ENCODE assay signal across 12 cellular contexts in genomic region chr15:26773917-26774316, GRCh38. TPM values are rescaled to one million over a fixed set of nuclear protein-coding genes. Genes with fewer than 3 reads are reported as not detected.
A peak's percentile ranks its signal among the peaks of the same experiment; 100 is the strongest.
DNase-seq lines count a peak whose midpoint lies in the region; ATAC-seq, FAIRE-seq and TF ChIP-seq lines count a peak whose summit lies in the region.
"Had no signal": no experiment of that assay in that cellular context is flagged by ENCODE, and none has a peak within 500 bp of the region (broad histone marks: within the 10 kb centered on the region; RNA-seq: fewer than 3 reads in every experiment).

No MANE protein-coding gene starts in this region.

- TF ChIP-seq CTCF in HepG2 (CRISPR knock-in tag; IDR thresholded peaks at IDR 0.05): no peak
- no peak for TF ChIP-seq CTCF in right lobe of liver (IDR thresholded peaks at IDR 0.05)
- TF ChIP-seq CTCF in HFFc6 (IDR thresholded peaks at IDR 0.05): no peak

- no peak overlapping the region for H3K4me2 ChIP-seq in HepG2 (ENCODE audit: low read depth, low read length)

- CTCF ChIA-PET in HepG2 (lab: Yijun Ruan, JAX; ENCODE audit: low intra/inter-chr PET ratio, low total read pairs): no interaction called here

- FAIRE-seq in HepG2 (lab: Jason Lieb, UNC): no peak
- FAIRE-seq: bronchial epithelial cell, islet of Langerhans had no signal

- no TSS peak for BruUV-seq in HepG2 (replicated peaks; lab: Mats Ljungman, UMichigan)

- POLR2A ChIA-PET in HepG2 (lab: Yijun Ruan, JAX): no interaction called here

- no peak overlapping the region for H3K27ac Mint-ChIP-seq in activated naive CD8-positive, alpha-beta T cell treated with anti-CD3 and anti-CD28 coated beads for 36 hours
- no peak overlapping the region for H3K27ac Mint-ChIP-seq in HFFc6

- WGBS in HepG2 (ENCODE audit: low lambda C conversion rate): 4% methylated on average over 7 of the region's 8 CpGs
- 5% methylated on average over 8 of the region's 8 CpGs for WGBS in right lobe of liver (ENCODE audit: insufficient coverage, low coverage, low lambda C conversion rate, missing lambda C conversion rate)

- H3K4me3 Mint-ChIP-seq in activated naive CD8-positive, alpha-beta T cell treated with anti-CD3 and anti-CD28 coated beads for 36 hours: peak overlapping the region; percentile 43
- H3K4me3 Mint-ChIP-seq in HFFc6: no peak overlapping the region; the same call in 1 of the 2 replicates

- H2AFZ ChIP-seq in HepG2 (ENCODE audit: low read length): no peak overlapping the region

- no peak for TF ChIP-seq RAD21 in HepG2 (CRISPR knock-in tag; IDR thresholded peaks at IDR 0.05)

- no peaks in the 10 kb centered on the region for H3K79me2 ChIP-seq in HepG2 (ENCODE audit: insufficient read depth, low read length)

- H3K36me3 ChIP-seq in HepG2 (replicated peaks in 1 of 2; ENCODE audit: control insufficient read depth in 1 of 2, insufficient read depth in 2 of 2, low read length in 2 of 2): no peaks in the 10 kb centered on the region
- H3K36me3 ChIP-seq in right lobe of liver: no peaks in the 10 kb centered on the region

- no peaks in the 10 kb centered on the region for H3K9me3 ChIP-seq in HepG2 (ENCODE audit: low read length)
- no peaks in the 10 kb centered on the region for H3K9me3 ChIP-seq in right lobe of liver

- ATAC-seq in HepG2 (no peak), right lobe of liver (no peak), HG02642 (IDR thresholded peaks at IDR 0.05; ENCODE audit: poor library complexity, unreplicated experiment) (no peak)

- TF ChIP-seq POLR2A in HepG2 (IDR thresholded peaks at IDR 0.05; ENCODE audit: insufficient read depth in 1 of 2, low read depth in 2 of 2, low read length in 2 of 2) (no peak), right lobe of liver (IDR thresholded peaks at IDR 0.05) (no peak)

- TF ChIP-seq EP300 in HepG2 (IDR thresholded peaks at IDR 0.05; ENCODE audit: low read depth in 2 of 2, low read length in 2 of 2): no peak
- TF ChIP-seq EP300 in HepG2 (CRISPR knock-in tag; IDR thresholded peaks at IDR 0.05; ENCODE audit: borderline replicate concordance): no peak

- peaks cover 0 to 4% of the 10 kb centered on the region in 2 experiments; a peak in 2 of 5 replicates for H3K27me3 ChIP-seq in HepG2 (ENCODE audit: control insufficient read depth in 1 of 2, insufficient read depth in 2 of 2, low read length in 2 of 2)
- H3K27me3 ChIP-seq in right lobe of liver: peaks cover 0 to 13% of the 10 kb centered on the region in 2 donors

- peaks cover 60% of the 10 kb centered on the region for H3K27me3 Mint-ChIP-seq in activated naive CD8-positive, alpha-beta T cell treated with anti-CD3 and anti-CD28 coated beads for 36 hours
- peaks cover 5% of the 10 kb centered on the region; the same call in 1 of the 2 replicates for H3K27me3 Mint-ChIP-seq in HFFc6 (ENCODE audit: insufficient read depth)

- no peaks in the 10 kb centered on the region for H4K20me1 ChIP-seq in HepG2 (ENCODE audit: insufficient read depth, low read length)

- no peak for DNase-seq in HepG2 (ENCODE audit: low spot score)
- no peak for DNase-seq in right lobe of liver
- no peak for DNase-seq in activated naive CD8-positive, alpha-beta T cell treated with anti-CD3 and anti-CD28 coated beads for 36 hours
- DNase-seq in left kidney (ENCODE audit: low read depth, low spot score): peak; percentile 78
- no peak for DNase-seq in NCI-H1694 (lab: John Stamatoyannopoulos, UW)
- no peak for DNase-seq in HuH-7 (ENCODE audit: low spot score)
- DNase-seq in HFFc6: no peak
- DNase-seq: stimulated activated CD8-positive, alpha-beta memory T cell treated with anti-CD3 and anti-CD28 coated beads, Interleukin-4, amount 100 ng/mL, for 48 hours had no signal

- H3K4me1 ChIP-seq in HepG2 (ENCODE audit: insufficient read depth, low read length) (no peaks in the 10 kb centered on the region), right lobe of liver (peaks cover 0 to 13% (median 0%) of the 10 kb centered on the region in 4 donors)

- H3K4me3 ChIP-seq in HepG2 (replicated peaks in 1 of 3; ENCODE audit: insufficient read depth in 1 of 3, low read depth in 2 of 3, low read length in 3 of 3) (no peak overlapping the region), right lobe of liver (no peak overlapping the region)

- no peaks in the 10 kb centered on the region for H3K9me3 Mint-ChIP-seq in activated naive CD8-positive, alpha-beta T cell treated with anti-CD3 and anti-CD28 coated beads for 36 hours
- H3K9me3 Mint-ChIP-seq in HFFc6: peaks cover 10% of the 10 kb centered on the region; the same call in 1 of the 2 replicates

- H3K36me3 Mint-ChIP-seq in activated naive CD8-positive, alpha-beta T cell treated with anti-CD3 and anti-CD28 coated beads for 36 hours: no peaks in the 10 kb centered on the region
- no peaks in the 10 kb centered on the region; the same call in 1 of the 2 replicates for H3K36me3 Mint-ChIP-seq in HFFc6 (ENCODE audit: low read depth)

- no peaks in the 10 kb centered on the region for H3K4me1 Mint-ChIP-seq in activated naive CD8-positive, alpha-beta T cell treated with anti-CD3 and anti-CD28 coated beads for 36 hours
- H3K4me1 Mint-ChIP-seq in HFFc6 (ENCODE audit: low read depth): no peaks in the 10 kb centered on the region

- H3K27ac ChIP-seq in HepG2 (ENCODE audit: extremely low read length, insufficient read depth, low read length) (no peak overlapping the region), right lobe of liver (no peak overlapping the region)

- in situ Hi-C loops in HepG2 (cut with HindIII; ENCODE audit: extremely low pct_ligation_motif_present, low pct_unique_long_range_greater_than_20kb): no loop called here

- no peak overlapping the region for H3K9ac ChIP-seq in HepG2 (ENCODE audit: insufficient read depth, low read depth, low read length)

- intact Hi-C loops in HepG2 (cut with micrococcal nuclease; ENCODE audit: unreplicated experiment) (no loop called here), right lobe of liver (cut with DNase I) (no loop called here)

TF ChIP-seq in HepG2, 621 proteins besides CTCF, POLR2A, EP300 and RAD21:
- TF ChIP-seq REST (IDR thresholded peaks at IDR 0.05; ENCODE audit: borderline replicate concordance in 1 of 2, low read depth in 1 of 2, low read length in 2 of 2) (peak; percentile 27 to 85), KAT8 (CRISPR knock-in tag; IDR thresholded peaks at IDR 0.05) (no peak)

RNA-seq across cellular contexts. Expression of gene GABRB3, which starts 1.1 kb away (rescaled TPM):
- total RNA-seq in HepG2 (2016; rRNA removed; fragmentation: Illumina TruSeq; extraction: Trizol): not detected in 2 replicates
- total RNA-seq in HepG2 (2016; cell fraction: cytosol; rRNA removed; fragmentation: Illumina TruSeq; extraction: Trizol; ENCODE audit: low read depth): not detected in 2 replicates
- not detected in 2 replicates for total RNA-seq in HepG2 (2016; cell fraction: insoluble cytoplasmic fraction; rRNA removed; fragmentation: Illumina TruSeq; extraction: Trizol)
- total RNA-seq in HepG2 (2016; cell fraction: membrane; rRNA removed; fragmentation: Illumina TruSeq; extraction: Trizol): not detected in 2 replicates
- not detected in 2 replicates for total RNA-seq in HepG2 (2016; cell fraction: nucleus; rRNA removed; fragmentation: Illumina TruSeq; extraction: Trizol)
- not detected in 2 replicates for polyA plus RNA-seq in HepG2 (2011; rRNA removed)
- not detected in 2 replicates for polyA plus RNA-seq in HepG2 (2011; cell fraction: cytosol; rRNA removed)
- polyA plus RNA-seq in HepG2 (2011; cell fraction: nucleus; rRNA removed): 0.05 TPM in 1 of 2 replicates, not detected in the other
- not detected in 2 replicates for polyA plus RNA-seq in HepG2 (2012)
- polyA plus RNA-seq in HepG2 (2016; cell fraction: cytosol; fragmentation: Illumina TruSeq; extraction: Trizol; ENCODE audit: low read depth): not detected in 2 replicates
- polyA plus RNA-seq in HepG2 (2016; cell fraction: insoluble cytoplasmic fraction; fragmentation: Illumina TruSeq; extraction: Trizol; ENCODE audit: low read depth): not detected in 2 replicates
- polyA plus RNA-seq in HepG2 (2016; cell fraction: membrane; fragmentation: Illumina TruSeq; extraction: Trizol; ENCODE audit: low read depth): not detected in 2 replicates
- not detected in 2 replicates for polyA plus RNA-seq in HepG2 (2016; cell fraction: nucleus; fragmentation: Illumina TruSeq; extraction: Trizol; ENCODE audit: insufficient read depth, low read depth)
- not detected in 2 replicates for polyA minus RNA-seq in HepG2 (2011; rRNA and poly(A)+ RNA removed; ENCODE audit: low replicate concordance)
- not detected in 2 replicates for polyA minus RNA-seq in HepG2 (2011; cell fraction: cytosol; rRNA and poly(A)+ RNA removed)
- not detected in 2 replicates for polyA minus RNA-seq in HepG2 (2011; cell fraction: nucleus; rRNA and poly(A)+ RNA removed)
- 1 to 10 TPM in 4 of 6 experiments, under 1 TPM in 2; 0.49 to 2.7 (median 1.4) TPM for total RNA-seq in right lobe of liver
- under 1 TPM; 0.14 to 0.16 TPM for total RNA-seq in activated naive CD8-positive, alpha-beta T cell treated with anti-CD3 and anti-CD28 coated beads for 36 hours
- 1 to 10 TPM in 3 of 6 experiments, under 1 TPM in 3; 0.46 to 5.2 (median 0.92) TPM for total RNA-seq in HFFc6 (2021; fragmentation: NEBNext Ultra II Directional; extraction: Animal tissue kit (Norgen Biotek cat#: 25700))
- total RNA-seq: myocyte had no signal
